Comparison of ENCODE assay signal across 19 cellular contexts in the genomic region with DNA sequence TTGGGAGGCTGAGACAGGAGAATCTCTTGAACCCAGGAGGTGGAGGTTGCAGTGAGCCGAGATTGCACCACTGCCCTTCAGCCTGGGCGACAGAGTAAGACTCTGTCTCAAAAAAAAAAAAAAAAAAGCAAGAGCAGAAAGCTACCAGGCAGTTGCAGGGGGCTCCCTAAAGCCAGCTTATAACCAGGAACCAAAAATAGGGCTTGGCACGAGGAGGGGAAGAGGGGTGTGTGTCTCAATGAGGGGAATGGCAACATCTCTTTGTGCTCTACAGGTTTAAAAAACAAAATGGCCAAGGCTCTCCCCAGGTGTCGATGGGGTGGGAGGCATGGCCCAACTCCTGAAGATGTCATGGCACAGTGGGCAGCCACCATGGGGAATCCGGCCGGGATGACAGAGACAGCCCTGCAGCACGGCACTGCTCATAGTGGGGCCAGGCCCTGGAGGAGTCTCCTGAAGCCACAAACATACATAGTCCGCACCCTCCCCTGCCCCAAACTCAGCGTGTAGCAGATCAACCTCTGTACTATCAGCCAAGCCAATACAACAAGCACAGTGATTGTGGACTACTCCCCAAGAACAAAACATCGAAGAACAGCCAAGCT.
"Had no signal": no experiment of that assay in that cellular context is flagged by ENCODE, and none has a peak within 500 bp of the region (broad histone marks: within the 10 kb centered on the region; RNA-seq: fewer than 3 reads in every experiment).

No MANE protein-coding gene starts in this region.

- H3K4me3 Mint-ChIP-seq: activated naive CD8-positive, alpha-beta T cell treated with anti-CD3 and anti-CD28 coated beads for 36 hours; activated T-cell treated with anti-CD3 and anti-CD28 coated beads, Interleukin-2, amount 50 U/mL, for 4 hours; central memory CD8-positive, alpha-beta T cell; memory B cell; natural killer cell treated with Interleukin-12 subunit alpha and Interleukin-12 subunit beta and Interleukin-15 and Interleukin-18, amount 100 ng/mL, for 72 hours had no signal

- H3K27me3 ChIP-seq: upper lobe of left lung had no signal

- H3K4me3 ChIP-seq: psoas muscle, upper lobe of left lung had no signal

- FAIRE-seq: astrocyte, colon, keratinocyte had no signal

- H3K9me3 Mint-ChIP-seq: activated naive CD8-positive, alpha-beta T cell treated with anti-CD3 and anti-CD28 coated beads for 36 hours; activated T-cell treated with anti-CD3 and anti-CD28 coated beads, Interleukin-2, amount 50 U/mL, for 4 hours; activated T-helper 2 cell treated with anti-CD3 and anti-CD28 coated beads, Interferon-gamma antibody, Interleukin-2, Interleukin-4, amounts not matched to agents 10 μg/mL and 5 μg/mL and 100 μg/mL, durations not matched to agents 14 hours and 24 hours and 36 hours; central memory CD8-positive, alpha-beta T cell; memory B cell; natural killer cell treated with Interleukin-12 subunit alpha and Interleukin-12 subunit beta and Interleukin-15 and Interleukin-18, amount 100 ng/mL, for 72 hours had no signal

- H3K9me3 ChIP-seq: psoas muscle, upper lobe of left lung had no signal

- H3K4me1 Mint-ChIP-seq: activated naive CD8-positive, alpha-beta T cell treated with anti-CD3 and anti-CD28 coated beads for 36 hours; central memory CD8-positive, alpha-beta T cell had no signal

- DNase-seq: activated CD8-positive, alpha-beta memory T cell treated with anti-CD3 and anti-CD28 coated beads for 24 hours; activated CD8-positive, alpha-beta memory T cell treated with anti-CD3 and anti-CD28 coated beads, Interleukin-2, amount 50 U/mL, for 4 hours; activated naive CD4-positive, alpha-beta T cell; activated naive CD8-positive, alpha-beta T cell treated with anti-CD3 and anti-CD28 coated beads for 36 hours; activated T-cell treated with anti-CD3 and anti-CD28 coated beads, Interleukin-2, amount 50 U/mL, for 4 hours; erythroblast; left colon; psoas muscle; right cardiac atrium; stimulated activated CD4-positive, alpha-beta T cell treated with anti-CD3 and anti-CD28 coated beads, Interleukin-4, amount 100 ng/mL, for 24 hours; stimulated activated naive CD8-positive, alpha-beta T cell treated with anti-CD3 and anti-CD28 coated beads, Interleukin-15, Interleukin-2, amounts not matched to agents 100 U/mL and 50 U/mL, for 24 hours had no signal

- ATAC-seq: activated T-cell treated with anti-CD3 and anti-CD28 coated beads, Interleukin-2, amount 50 U/mL, for 4 hours; left colon; natural killer cell treated with Interleukin-12 subunit alpha and Interleukin-12 subunit beta and Interleukin-15 and Interleukin-18, amount 100 ng/mL, for 72 hours; psoas muscle; right cardiac atrium; stimulated activated naive CD8-positive, alpha-beta T cell treated with anti-CD3 and anti-CD28 coated beads, Interleukin-15, Interleukin-2, amounts not matched to agents 100 U/mL and 50 U/mL, for 24 hours had no signal

- H3K27ac ChIP-seq: psoas muscle, upper lobe of left lung had no signal

- H3K27ac Mint-ChIP-seq: activated naive CD8-positive, alpha-beta T cell treated with anti-CD3 and anti-CD28 coated beads for 36 hours; activated T-helper 2 cell treated with anti-CD3 and anti-CD28 coated beads, Interferon-gamma antibody, Interleukin-2, Interleukin-4, amounts not matched to agents 10 μg/mL and 5 μg/mL and 100 μg/mL, durations not matched to agents 14 hours and 24 hours and 36 hours; memory B cell; natural killer cell treated with Interleukin-12 subunit alpha and Interleukin-12 subunit beta and Interleukin-15 and Interleukin-18, amount 100 ng/mL, for 72 hours had no signal

- H3K36me3 ChIP-seq: upper lobe of left lung had no signal

- H3K36me3 Mint-ChIP-seq: activated naive CD8-positive, alpha-beta T cell treated with anti-CD3 and anti-CD28 coated beads for 36 hours; memory B cell; natural killer cell treated with Interleukin-12 subunit alpha and Interleukin-12 subunit beta and Interleukin-15 and Interleukin-18, amount 100 ng/mL, for 72 hours had no signal
